In genomic region chr10:34791228-34791627, GRCh38 we compare ENCODE assay signal across 1 cellular context.
TF ChIP-seq lines count a peak whose summit lies in the region.

No MANE protein-coding gene starts in this region.

TF ChIP-seq in SK-N-SH, 30 proteins besides CTCF, POLR2A, EP300 and RAD21:
- TF ChIP-seq, protein P1, sequence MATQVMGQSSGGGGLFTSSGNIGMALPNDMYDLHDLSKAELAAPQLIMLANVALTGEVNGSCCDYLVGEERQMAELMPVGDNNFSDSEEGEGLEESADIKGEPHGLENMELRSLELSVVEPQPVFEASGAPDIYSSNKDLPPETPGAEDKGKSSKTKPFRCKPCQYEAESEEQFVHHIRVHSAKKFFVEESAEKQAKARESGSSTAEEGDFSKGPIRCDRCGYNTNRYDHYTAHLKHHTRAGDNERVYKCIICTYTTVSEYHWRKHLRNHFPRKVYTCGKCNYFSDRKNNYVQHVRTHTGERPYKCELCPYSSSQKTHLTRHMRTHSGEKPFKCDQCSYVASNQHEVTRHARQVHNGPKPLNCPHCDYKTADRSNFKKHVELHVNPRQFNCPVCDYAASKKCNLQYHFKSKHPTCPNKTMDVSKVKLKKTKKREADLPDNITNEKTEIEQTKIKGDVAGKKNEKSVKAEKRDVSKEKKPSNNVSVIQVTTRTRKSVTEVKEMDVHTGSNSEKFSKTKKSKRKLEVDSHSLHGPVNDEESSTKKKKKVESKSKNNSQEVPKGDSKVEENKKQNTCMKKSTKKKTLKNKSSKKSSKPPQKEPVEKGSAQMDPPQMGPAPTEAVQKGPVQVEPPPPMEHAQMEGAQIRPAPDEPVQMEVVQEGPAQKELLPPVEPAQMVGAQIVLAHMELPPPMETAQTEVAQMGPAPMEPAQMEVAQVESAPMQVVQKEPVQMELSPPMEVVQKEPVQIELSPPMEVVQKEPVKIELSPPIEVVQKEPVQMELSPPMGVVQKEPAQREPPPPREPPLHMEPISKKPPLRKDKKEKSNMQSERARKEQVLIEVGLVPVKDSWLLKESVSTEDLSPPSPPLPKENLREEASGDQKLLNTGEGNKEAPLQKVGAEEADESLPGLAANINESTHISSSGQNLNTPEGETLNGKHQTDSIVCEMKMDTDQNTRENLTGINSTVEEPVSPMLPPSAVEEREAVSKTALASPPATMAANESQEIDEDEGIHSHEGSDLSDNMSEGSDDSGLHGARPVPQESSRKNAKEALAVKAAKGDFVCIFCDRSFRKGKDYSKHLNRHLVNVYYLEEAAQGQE (IDR thresholded peaks at IDR 0.05; ENCODE audit: low read depth, low read length): no peak
- TF ChIP-seq USF1 (IDR thresholded peaks at IDR 0.05; ENCODE audit: borderline replicate concordance, low read depth): no peak
- no peak for TF ChIP-seq IRF3 (IDR thresholded peaks at IDR 0.05; ENCODE audit: low read depth, low read length)
- TF ChIP-seq ELF1 (IDR thresholded peaks at IDR 0.05): no peak
- no peak for TF ChIP-seq POLR2AphosphoS5 (IDR thresholded peaks at IDR 0.05; ENCODE audit: low read depth, low read length)
- no peak for TF ChIP-seq NFIC (IDR thresholded peaks at IDR 0.05; ENCODE audit: borderline replicate concordance)
- TF ChIP-seq YY1 (IDR thresholded peaks at IDR 0.05; ENCODE audit: low read depth): no peak
